15 cellular contexts compared by ENCODE assay signal in the genomic region with DNA sequence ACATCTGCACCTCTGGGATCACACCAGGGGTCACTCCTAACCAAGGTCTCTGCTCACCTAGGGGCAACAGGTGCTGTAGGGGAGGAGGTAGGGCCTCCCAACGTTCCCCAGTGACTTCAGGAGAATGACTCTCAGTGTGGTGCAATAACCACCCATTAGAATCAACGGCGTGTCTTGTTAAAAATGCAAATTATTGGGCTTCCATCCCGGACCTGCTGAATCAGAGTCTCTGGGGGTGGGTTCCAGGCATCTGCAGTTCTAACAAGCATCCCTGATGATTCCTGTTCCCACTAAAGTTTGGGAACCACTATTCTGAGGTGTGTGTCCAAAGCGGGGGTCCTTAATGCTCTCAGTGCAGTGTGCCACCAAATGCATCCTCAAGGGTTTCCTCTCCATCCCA.
DNase-seq lines count a peak whose midpoint lies in the region.
"Had no signal": no experiment of that assay in that cellular context is flagged by ENCODE, and none has a peak within 500 bp of the region (broad histone marks: within the 10 kb centered on the region; RNA-seq: fewer than 3 reads in every experiment).

No MANE protein-coding gene starts in this region.

- no peak overlapping the region for H3K27ac ChIP-seq in GM23248
- H3K27ac ChIP-seq: Peyer's patch had no signal

- H3K9me3 ChIP-seq in GM23248 (ENCODE audit: low read depth) = no peaks in the 10 kb centered on the region
- H3K9me3 ChIP-seq: Peyer's patch had no signal

- H4K20me1 ChIP-seq in GM23248 (ENCODE audit: insufficient read depth) = no peaks in the 10 kb centered on the region

- no peaks in the 10 kb centered on the region for H3K79me2 ChIP-seq in GM23248 (ENCODE audit: insufficient read depth)

- DNase-seq in GM23248 (peak; percentile 45), NCI-H526 treated with DMSO at 0.1 percent for 48 hours (lab: John Stamatoyannopoulos, UW) (peak; percentile 91), globus pallidus (ENCODE audit: low spot score) (peak; percentile 43), superior temporal gyrus (ENCODE audit: extremely low spot score) (peak; percentile 25), GM19238 (ENCODE audit: insufficient read length, low spot score) (no peak)
- no peak for DNase-seq in stimulated activated CD8-positive, alpha-beta memory T cell treated with anti-CD3 and anti-CD28 coated beads, Interleukin-4, amount 100 ng/mL, for 48 hours
- no peak for DNase-seq in stimulated activated CD4-positive, alpha-beta T cell treated with anti-CD3 and anti-CD28 coated beads, Interleukin-1b, Interleukin-23, amount 100 ng/mL, for 48 hours
- DNase-seq: MM.1S, NCI-H1048, NCI-H1417 treated with DMSO at 0.1 percent for 48 hours, NCI-H187, NCI-H446 treated with DMSO at 0.1 percent for 48 hours, NCI-H748 treated with DMSO at 0.1 percent for 48 hours, Peyer's patch had no signal

- peaks cover 12% of the 10 kb centered on the region; the same call in 1 of the 2 replicates for H3F3A ChIP-seq in GM23248 (ENCODE audit: insufficient read depth)

- no peaks in the 10 kb centered on the region for H3K27me3 ChIP-seq in GM23248 (replicated peaks; ENCODE audit: insufficient read depth)
- H3K27me3 ChIP-seq: Peyer's patch had no signal

- H3K9ac ChIP-seq in GM23248 = no peak overlapping the region

- peak overlapping the region; percentile 34 for H3K4me2 ChIP-seq in GM23248 (ENCODE audit: unreplicated experiment)

- no peaks in the 10 kb centered on the region for H3K9me2 ChIP-seq in GM23248 (ENCODE audit: insufficient read depth)

- in situ Hi-C loops in GM23248 (cut with MboI) = no loop called here

- H3K4me1 ChIP-seq in GM23248 (ENCODE audit: insufficient read depth) = peaks cover 14% of the 10 kb centered on the region
- H3K4me1 ChIP-seq: Peyer's patch had no signal

- H3K36me3 ChIP-seq in GM23248 (ENCODE audit: low read depth) = no peaks in the 10 kb centered on the region

- 13 to 27% methylated on average over 5 of the region's 5 CpGs for WGBS in GM23248 (ENCODE audit: low coverage in 1 of 2, low lambda C conversion rate in 2 of 2, missing lambda C conversion rate in 2 of 2), 2 experiments

- H2AFZ ChIP-seq in GM23248 = no peak overlapping the region

- H3K4me3 ChIP-seq in GM23248 = no peak overlapping the region
- H3K4me3 ChIP-seq: K562, Peyer's patch had no signal

Comparison
In these comparisons a context has a peak if more than half of its experiments do, and no peak if none do; other contexts are left out.
1. DNase-seq: peak in GM23248 (single experiment), NCI-H526 treated with DMSO at 0.1 percent for 48 hours (single experiment), globus pallidus (single experiment) and superior temporal gyrus (single experiment); none in GM19238 (single experiment), stimulated activated CD8-positive, alpha-beta memory T cell treated with anti-CD3 and anti-CD28 coated beads, Interleukin-4, amount 100 ng/mL, for 48 hours (single experiment) and stimulated activated CD4-positive, alpha-beta T cell treated with anti-CD3 and anti-CD28 coated beads, Interleukin-1b, Interleukin-23, amount 100 ng/mL, for 48 hours (single experiment).